1 cellular context compared by ENCODE assay signal in genomic region chr1:212699104-212699838, GRCh38.
A peak's percentile ranks its signal among the peaks of the same experiment; 100 is the strongest.
TF ChIP-seq lines count a peak whose summit lies in the region.

No MANE protein-coding gene starts in this region.

TF ChIP-seq in HepG2, 621 proteins besides CTCF, POLR2A, EP300 and RAD21 (continued from another document and continues in another):
- TF ChIP-seq PRDM15 (CRISPR knock-in tag; IDR thresholded peaks at IDR 0.05): 0 out of 2 replicates have a peak, but pooled peaks have one; percentile 31
- TF ChIP-seq MXD1 (CRISPR knock-in tag; IDR thresholded peaks at IDR 0.05): peak; percentile 62
- TF ChIP-seq XRCC5 (optimal IDR thresholded peaks at IDR 0.05; ENCODE audit: low read length): peak; percentile 13
- TF ChIP-seq HMGXB4 (CRISPR knock-in tag; IDR thresholded peaks at IDR 0.05; ENCODE audit: borderline replicate concordance in 1 of 2, low read depth in 1 of 2): peak in 1 of 2 experiments; percentile 74; a peak in 2 of 4 replicates
- TF ChIP-seq SIN3A (IDR thresholded peaks at IDR 0.05; ENCODE audit: borderline replicate concordance, low read depth, low read length): peak; percentile 46; the same call in 1 of the 2 replicates
- no peak for TF ChIP-seq ZNF296 (CRISPR knock-in tag; conservative IDR thresholded peaks at IDR 0.05)
- 0 out of 2 replicates have a peak, but pooled peaks have one; percentile 17 for TF ChIP-seq CBX5 (CRISPR knock-in tag; IDR thresholded peaks at IDR 0.05; ENCODE audit: borderline replicate concordance)
- TF ChIP-seq SMYD3 (CRISPR knock-in tag; IDR thresholded peaks at IDR 0.05): 0 out of 2 replicates have a peak, but pooled peaks have one; percentile 33
- peak; percentile 66; the same call in 1 of the 2 replicates for TF ChIP-seq RNF2 (conservative IDR thresholded peaks at IDR 0.05; ENCODE audit: low read depth)
- 0 out of 2 replicates have a peak, but pooled peaks have one; percentile 24 for TF ChIP-seq KLF12 (CRISPR knock-in tag; IDR thresholded peaks at IDR 0.05; ENCODE audit: borderline replicate concordance)
- peak; percentile 12 for TF ChIP-seq AGO1 (IDR thresholded peaks at IDR 0.05; ENCODE audit: low read depth, low read length, poor library complexity, severe bottlenecking)
- TF ChIP-seq SRY (CRISPR knock-in tag; IDR thresholded peaks at IDR 0.05): 0 out of 2 replicates have a peak, but pooled peaks have one; percentile 50
- peak; percentile 42; the same call in 1 of the 2 replicates for TF ChIP-seq KDM2A (CRISPR knock-in tag; IDR thresholded peaks at IDR 0.05; ENCODE audit: borderline replicate concordance, low read depth)
- TF ChIP-seq LCORL (IDR thresholded peaks at IDR 0.05): no peak
- peak; percentile 48; the same call in 1 of the 2 replicates for TF ChIP-seq LCORL (CRISPR knock-in tag; IDR thresholded peaks at IDR 0.05)
- peak; percentile 73 for TF ChIP-seq NRL (CRISPR knock-in tag; IDR thresholded peaks at IDR 0.05; ENCODE audit: borderline replicate concordance)
- peak; percentile 73; the same call in 1 of the 2 replicates for TF ChIP-seq ZNF691 (CRISPR knock-in tag; IDR thresholded peaks at IDR 0.05; ENCODE audit: borderline replicate concordance, low read depth)
- TF ChIP-seq ZNF772 (CRISPR knock-in tag; IDR thresholded peaks at IDR 0.05): peak; percentile 80; the same call in 1 of the 2 replicates
- TF ChIP-seq MAZ (IDR thresholded peaks at IDR 0.05; ENCODE audit: borderline replicate concordance, low read depth, low read length): no peak
- no peak for TF ChIP-seq MAZ (CRISPR knock-in tag; IDR thresholded peaks at IDR 0.05; ENCODE audit: low read depth)
- TF ChIP-seq PAX8 (CRISPR knock-in tag; IDR thresholded peaks at IDR 0.05; ENCODE audit: borderline replicate concordance): no peak
- TF ChIP-seq ZNF839 (CRISPR knock-in tag; IDR thresholded peaks at IDR 0.05; ENCODE audit: borderline replicate concordance): peak; percentile 55; the same call in 1 of the 2 replicates
- 0 out of 2 replicates have a peak, but pooled peaks have one; percentile 44 for TF ChIP-seq ARNTL (CRISPR knock-in tag; IDR thresholded peaks at IDR 0.05)
- TF ChIP-seq ZNF263 (CRISPR knock-in tag; IDR thresholded peaks at IDR 0.05): peak; percentile 56
- no peak for TF ChIP-seq AHR (CRISPR knock-in tag; IDR thresholded peaks at IDR 0.05)
- peak; percentile 50; the same call in 1 of the 2 replicates for TF ChIP-seq MXD3 (CRISPR knock-in tag; IDR thresholded peaks at IDR 0.05)
- TF ChIP-seq ZBTB7A (CRISPR knock-in tag; IDR thresholded peaks at IDR 0.05): 0 out of 2 replicates have a peak, but pooled peaks have one; percentile 28
- peak; percentile 44; the same call in 1 of the 2 replicates for TF ChIP-seq ZNF230 (CRISPR knock-in tag; IDR thresholded peaks at IDR 0.05)
- peak; percentile 64 for TF ChIP-seq ZNF274 (CRISPR knock-in tag; IDR thresholded peaks at IDR 0.05)
- TF ChIP-seq ZNF580 (CRISPR knock-in tag; IDR thresholded peaks at IDR 0.05; ENCODE audit: borderline replicate concordance, low read depth): 0 out of 2 replicates have a peak, but pooled peaks have one; percentile 51
- TF ChIP-seq EZH2 (conservative IDR thresholded peaks at IDR 0.05; ENCODE audit: low read depth, low read length): no peak
- no peak; the same call in 1 of the 2 replicates for TF ChIP-seq ZNF615 (CRISPR knock-in tag; IDR thresholded peaks at IDR 0.05; ENCODE audit: borderline replicate concordance)
- no peak for TF ChIP-seq KLF15 (CRISPR knock-in tag; IDR thresholded peaks at IDR 0.05; ENCODE audit: borderline replicate concordance)
- peak; percentile 37; the same call in 1 of the 2 replicates for TF ChIP-seq CEBPB (IDR thresholded peaks at IDR 0.05; ENCODE audit: borderline replicate concordance, low read depth, low read length)
- TF ChIP-seq HNRNPK (IDR thresholded peaks at IDR 0.05; ENCODE audit: low read depth, low read length, poor library complexity, severe bottlenecking): peak; percentile 76
- peak; percentile 31 for TF ChIP-seq ZNF18 (CRISPR knock-in tag; IDR thresholded peaks at IDR 0.05; ENCODE audit: insufficient replicate concordance)
- TF ChIP-seq ZNF616 (CRISPR knock-in tag; IDR thresholded peaks at IDR 0.05; ENCODE audit: low read depth): 0 out of 2 replicates have a peak, but pooled peaks have one; percentile 19
- no peak for TF ChIP-seq NONO (IDR thresholded peaks at IDR 0.05)
- 0 out of 2 replicates have a peak, but pooled peaks have one; percentile 22 for TF ChIP-seq NONO (CRISPR knock-in tag; conservative IDR thresholded peaks at IDR 0.05)
- no peak for TF ChIP-seq IKZF5 (CRISPR knock-in tag; IDR thresholded peaks at IDR 0.05)
- TF ChIP-seq GABPB1 (CRISPR knock-in tag; IDR thresholded peaks at IDR 0.05): peak; percentile 64; the same call in 1 of the 2 replicates
- 0 out of 2 replicates have a peak, but pooled peaks have one; percentile 43 for TF ChIP-seq ZNF788 (CRISPR knock-in tag; IDR thresholded peaks at IDR 0.05; ENCODE audit: borderline replicate concordance)
- 0 out of 2 replicates have a peak, but pooled peaks have one; percentile 25 for TF ChIP-seq ZSCAN31 (CRISPR knock-in tag; IDR thresholded peaks at IDR 0.05; ENCODE audit: low read depth)
- TF ChIP-seq BATF2 (CRISPR knock-in tag; IDR thresholded peaks at IDR 0.05): 0 out of 2 replicates have a peak, but pooled peaks have one; percentile 49
- no peak for TF ChIP-seq MXI1 (IDR thresholded peaks at IDR 0.05; ENCODE audit: borderline replicate concordance, low read depth, low read length)
- TF ChIP-seq ZNF766 (CRISPR knock-in tag; IDR thresholded peaks at IDR 0.05; ENCODE audit: borderline replicate concordance): no peak
- TF ChIP-seq IRX3 (CRISPR knock-in tag; IDR thresholded peaks at IDR 0.05; ENCODE audit: borderline replicate concordance, low read depth): peak; percentile 36; the same call in 1 of the 2 replicates
- peak; percentile 58 for TF ChIP-seq STAG1 (CRISPR knock-in tag; IDR thresholded peaks at IDR 0.05)
- TF ChIP-seq REL (CRISPR knock-in tag; conservative IDR thresholded peaks at IDR 0.05): 0 out of 2 replicates have a peak, but pooled peaks have one; percentile 36
- no peak for TF ChIP-seq KLF9 (CRISPR knock-in tag; IDR thresholded peaks at IDR 0.05; ENCODE audit: low read depth)
- TF ChIP-seq TOPORS (CRISPR knock-in tag; IDR thresholded peaks at IDR 0.05): no peak
- no peak for TF ChIP-seq ARID5B (CRISPR knock-in tag; IDR thresholded peaks at IDR 0.05)
